ENCODE assay signal across 1 cellular context in the genomic region with DNA sequence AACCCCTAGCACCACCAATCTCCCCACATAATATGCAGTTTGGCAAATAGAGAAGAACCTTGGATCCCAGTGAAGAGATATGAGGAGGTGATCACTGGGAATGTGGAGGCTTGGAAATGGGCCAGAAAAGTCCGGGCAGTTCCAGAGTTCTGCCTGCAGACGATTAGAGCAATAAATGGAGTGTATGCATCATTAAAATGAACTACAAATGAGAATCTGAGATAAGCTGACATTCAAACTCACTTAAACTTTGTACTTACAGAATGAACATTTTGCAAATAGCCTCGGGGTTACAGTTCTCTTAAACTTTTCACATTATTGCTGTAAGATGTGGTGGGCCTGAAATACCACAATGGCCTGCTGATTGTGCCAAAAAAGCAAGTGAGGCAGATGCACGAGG.
TF ChIP-seq lines count a peak whose summit lies in the region.

No MANE protein-coding gene starts in this region.

TF ChIP-seq in HepG2, 621 proteins besides CTCF, POLR2A, EP300 and RAD21:
- TF ChIP-seq ZNF431 (CRISPR knock-in tag; IDR thresholded peaks at IDR 0.05; ENCODE audit: borderline replicate concordance, low read depth) (no peak), ZNF484 (CRISPR knock-in tag; IDR thresholded peaks at IDR 0.05; ENCODE audit: borderline replicate concordance, low read depth) (no peak), MAFF (IDR thresholded peaks at IDR 0.05; ENCODE audit: low read depth, low read length) (no peak), ZNF564 (CRISPR knock-in tag; IDR thresholded peaks at IDR 0.05) (no peak), GFI1 (CRISPR knock-in tag; IDR thresholded peaks at IDR 0.05; ENCODE audit: borderline replicate concordance) (no peak), HNRNPL (IDR thresholded peaks at IDR 0.05; ENCODE audit: low read depth, low read length) (no peak), ZNF337 (CRISPR knock-in tag; IDR thresholded peaks at IDR 0.05; ENCODE audit: borderline replicate concordance, low read depth) (no peak), CHD2 (IDR thresholded peaks at IDR 0.05; ENCODE audit: low read depth, low read length) (no peak), TOPORS (CRISPR knock-in tag; IDR thresholded peaks at IDR 0.05) (no peak), ZNF382 (CRISPR knock-in tag; IDR thresholded peaks at IDR 0.05; ENCODE audit: borderline replicate concordance) (no peak), ATM (IDR thresholded peaks at IDR 0.05; ENCODE audit: borderline replicate concordance) (no peak), GLI4 (CRISPR knock-in tag; IDR thresholded peaks at IDR 0.05; ENCODE audit: borderline replicate concordance) (no peak), ATF7 (IDR thresholded peaks at IDR 0.05) (no peak), ATF7 (CRISPR knock-in tag; IDR thresholded peaks at IDR 0.05) (no peak), ZFX (CRISPR knock-in tag; IDR thresholded peaks at IDR 0.05; ENCODE audit: low read depth) (no peak), HOXA5 (CRISPR knock-in tag; IDR thresholded peaks at IDR 0.05) (no peak)
- TF ChIP-seq, protein P1, sequence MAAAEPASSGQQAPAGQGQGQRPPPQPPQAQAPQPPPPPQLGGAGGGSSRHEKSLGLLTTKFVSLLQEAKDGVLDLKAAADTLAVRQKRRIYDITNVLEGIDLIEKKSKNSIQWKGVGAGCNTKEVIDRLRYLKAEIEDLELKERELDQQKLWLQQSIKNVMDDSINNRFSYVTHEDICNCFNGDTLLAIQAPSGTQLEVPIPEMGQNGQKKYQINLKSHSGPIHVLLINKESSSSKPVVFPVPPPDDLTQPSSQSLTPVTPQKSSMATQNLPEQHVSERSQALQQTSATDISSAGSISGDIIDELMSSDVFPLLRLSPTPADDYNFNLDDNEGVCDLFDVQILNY (CRISPR knock-in tag; conservative IDR thresholded peaks at IDR 0.05), result no peak
- TF ChIP-seq, protein P2, sequence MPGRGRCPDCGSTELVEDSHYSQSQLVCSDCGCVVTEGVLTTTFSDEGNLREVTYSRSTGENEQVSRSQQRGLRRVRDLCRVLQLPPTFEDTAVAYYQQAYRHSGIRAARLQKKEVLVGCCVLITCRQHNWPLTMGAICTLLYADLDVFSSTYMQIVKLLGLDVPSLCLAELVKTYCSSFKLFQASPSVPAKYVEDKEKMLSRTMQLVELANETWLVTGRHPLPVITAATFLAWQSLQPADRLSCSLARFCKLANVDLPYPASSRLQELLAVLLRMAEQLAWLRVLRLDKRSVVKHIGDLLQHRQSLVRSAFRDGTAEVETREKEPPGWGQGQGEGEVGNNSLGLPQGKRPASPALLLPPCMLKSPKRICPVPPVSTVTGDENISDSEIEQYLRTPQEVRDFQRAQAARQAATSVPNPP (CRISPR knock-in tag; IDR thresholded peaks at IDR 0.05), result no peak
